ENCODE assay signal across 8 cellular contexts in genomic region chr16:3123986-3124886, GRCh38. TPM values are rescaled to one million over a fixed set of nuclear protein-coding genes. Genes with fewer than 3 reads are reported as not detected.
DNase-seq lines count a peak whose midpoint lies in the region; ATAC-seq and TF ChIP-seq lines count a peak whose summit lies in the region.

No MANE protein-coding gene starts in this region.

- H3K9me3 Mint-ChIP-seq in activated naive CD8-positive, alpha-beta T cell (ENCODE audit: low read depth): no peaks in the 10 kb centered on the region

- no peaks in the 10 kb centered on the region for H3K27me3 Mint-ChIP-seq in activated naive CD8-positive, alpha-beta T cell

- TF ChIP-seq CTCF in GM12865 (IDR thresholded peaks at IDR 0.05; ENCODE audit: insufficient read depth, low read depth, low read length, missing control alignments): no peak
- TF ChIP-seq CTCF in parathyroid adenoma (IDR thresholded peaks at IDR 0.05): peak; percentile 19
- peak in 2 of 5 experiments; percentile 19 to 31 for TF ChIP-seq CTCF in tibial nerve (IDR thresholded peaks at IDR 0.05)

- H3K4me3 ChIP-seq in GM12865 (ENCODE audit: low read depth, low read length) (peak overlapping the region; percentile 58), parathyroid adenoma (ENCODE audit: low read depth, low read length) (peak overlapping the region; percentile 77), tibial nerve (peak overlapping the region; percentile 44 to 88 (median 80))

- no peaks in the 10 kb centered on the region for H3K36me3 Mint-ChIP-seq in activated naive CD8-positive, alpha-beta T cell

- TF ChIP-seq EP300 in tibial nerve (IDR thresholded peaks at IDR 0.05): peak; percentile 57 to 79

- H3K9me3 ChIP-seq in parathyroid adenoma (ENCODE audit: control insufficient read depth, low read length) (no peaks in the 10 kb centered on the region), tibial nerve (no peaks in the 10 kb centered on the region)

- no peaks in the 10 kb centered on the region for H3K79me2 ChIP-seq in parathyroid adenoma

- peak overlapping the region; percentile 95 for H3K4me3 Mint-ChIP-seq in activated naive CD8-positive, alpha-beta T cell

- H3K27me3 ChIP-seq in parathyroid adenoma (ENCODE audit: control insufficient read depth, insufficient read depth, low read length) (no peaks in the 10 kb centered on the region), tibial nerve (no peaks in the 10 kb centered on the region)

- H3K36me3 ChIP-seq in parathyroid adenoma (ENCODE audit: control insufficient read depth, insufficient read depth, low read length): no peaks in the 10 kb centered on the region
- H3K36me3 ChIP-seq in tibial nerve: peaks cover 0 to 36% (median 0%) of the 10 kb centered on the region in 3 donors

- peak overlapping the region; percentile 75 for H3K27ac ChIP-seq in parathyroid adenoma
- H3K27ac ChIP-seq in tibial nerve: peak overlapping the region in 3 of 4 donors; percentile 77 to 87 (median 82)

- H2AFZ ChIP-seq in parathyroid adenoma: peak overlapping the region; percentile 94

- peak; percentile 14 to 24 for TF ChIP-seq POLR2A in tibial nerve (IDR thresholded peaks at IDR 0.05)

- peak overlapping the region; percentile 92 for H3K27ac Mint-ChIP-seq in activated naive CD8-positive, alpha-beta T cell

- peak overlapping the region; percentile 0 for H3K9ac ChIP-seq in parathyroid adenoma

- DNase-seq in GM12865 (ENCODE audit: low read depth): peak; percentile 95
- peak; percentile 94 for DNase-seq in NCI-H1092 treated with DMSO at 0.1 percent for 48 hours (lab: John Stamatoyannopoulos, UW)
- peak; percentile 99 for DNase-seq in Right ventricle myocardium inferior (ENCODE audit: missing footprints)
- DNase-seq in tibial nerve (ENCODE audit: low spot score in 2 of 2): peak; percentile 96 to 97

- H3K4me1 ChIP-seq in parathyroid adenoma (peaks cover 11% of the 10 kb centered on the region), tibial nerve (peaks cover 0 to 31% (median 15%) of the 10 kb centered on the region in 4 donors)

- ATAC-seq in HG02623 (IDR thresholded peaks at IDR 0.05; ENCODE audit: unreplicated experiment): peak; percentile 80
- ATAC-seq in SK-N-SH treated with all-trans-retinoic acid at 6 μM for 48 hours: peak; percentile 92
- peak; percentile 95 for ATAC-seq in Right ventricle myocardium inferior

- 1% methylated on average over 41 to 49 of the region's 72 CpGs for WGBS in tibial nerve, 2 donors

- H3K4me1 Mint-ChIP-seq in activated naive CD8-positive, alpha-beta T cell (ENCODE audit: low read depth): peaks cover 33% of the 10 kb centered on the region

- H3K4me2 ChIP-seq in parathyroid adenoma (ENCODE audit: low read length): peak overlapping the region; percentile 98

- intact Hi-C loops in Right ventricle myocardium inferior (cut with DNase I): no loop called here

TF ChIP-seq in SK-N-SH treated with all-trans-retinoic acid at 6 μM for 48 hours, 23 proteins besides CTCF, POLR2A, EP300 and RAD21:
- TF ChIP-seq CREB5 (CRISPR knock-in tag; IDR thresholded peaks at IDR 0.05; ENCODE audit: low read depth): no peak
- TF ChIP-seq CSDC2 (CRISPR knock-in tag; IDR thresholded peaks at IDR 0.05): no peak
- TF ChIP-seq TSHZ2 (CRISPR knock-in tag; IDR thresholded peaks at IDR 0.05): no peak
- TF ChIP-seq GLIS3 (CRISPR knock-in tag; IDR thresholded peaks at IDR 0.05): peak; percentile 79; the same call in 1 of the 2 replicates
- TF ChIP-seq ZNF8 (CRISPR knock-in tag; IDR thresholded peaks at IDR 0.05): no peak
- no peak for TF ChIP-seq OSR1 (CRISPR knock-in tag; IDR thresholded peaks at IDR 0.05)
- no peak for TF ChIP-seq ZNF565 (CRISPR knock-in tag; conservative IDR thresholded peaks at IDR 0.05; ENCODE audit: low read depth)
- TF ChIP-seq ZFP30 (CRISPR knock-in tag; IDR thresholded peaks at IDR 0.05): no peak

RNA-seq across cellular contexts. Expression of gene ZNF213, which starts 10.6 kb away (rescaled TPM):
- 6.2 TPM for total RNA-seq in Right ventricle myocardium inferior
- 10 to 100 TPM in 1 of 4 donors, 1 to 10 TPM in 3; 7.7 to 17.1 (median 8.9) TPM for total RNA-seq in tibial nerve

RNA-seq across cellular contexts. Expression of gene ZNF205, which starts 11.8 kb away (rescaled TPM):
- total RNA-seq in Right ventricle myocardium inferior (7.4 TPM), tibial nerve (10 to 100 TPM; 19.4 to 29.2 (median 21.5) TPM)

RNA-seq across cellular contexts. Expression of gene ZSCAN10, which starts 25.1 kb away (rescaled TPM):
- total RNA-seq in Right ventricle myocardium inferior (not detected), tibial nerve (not detected)

RNA-seq across cellular contexts. Expression of gene IL32, which starts 58.8 kb away (rescaled TPM):
- total RNA-seq in Right ventricle myocardium inferior (57.8 TPM), tibial nerve (10 to 100 TPM in 3 of 4 donors, 1 to 10 TPM in 1; 4.2 to 32.9 (median 21.7) TPM)

Comparison
In these comparisons a context has a peak if more than half of its experiments do, and no peak if none do; other contexts are left out.
1. Peak in every context shown above with its lines: DNase-seq, ATAC-seq, H3K4me3 ChIP-seq and H3K27ac ChIP-seq.